Comparison of ENCODE assay signal across 8 cellular contexts in the genomic region with DNA sequence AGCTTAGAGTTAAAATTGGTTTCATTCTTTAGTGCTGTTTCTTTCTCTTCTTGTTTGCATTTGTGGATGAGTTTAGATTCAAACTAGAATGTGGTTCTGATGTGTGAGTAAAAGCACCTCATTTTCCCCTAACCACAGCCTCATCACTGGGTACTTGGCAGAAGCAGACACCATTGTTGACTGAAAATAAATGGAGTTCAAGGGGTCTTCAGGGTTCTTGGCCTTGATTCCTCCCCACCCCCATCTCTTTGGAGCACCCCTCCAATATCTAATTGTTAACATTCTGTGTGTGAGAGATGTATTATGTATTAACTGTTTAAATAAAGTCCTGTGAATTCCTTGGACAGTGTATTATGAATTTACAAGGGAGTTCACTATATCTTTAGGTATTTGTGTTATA. TPM values are rescaled to one million over a fixed set of nuclear protein-coding genes. Genes with fewer than 3 reads are reported as not detected.
A peak's percentile ranks its signal among the peaks of the same experiment; 100 is the strongest.
DNase-seq lines count a peak whose midpoint lies in the region; ATAC-seq and TF ChIP-seq lines count a peak whose summit lies in the region.

No MANE protein-coding gene starts in this region.

- CTCF ChIA-PET in activated CD8-positive, alpha-beta memory T cell treated with anti-CD3 and anti-CD28 coated beads, Interleukin-2, amount 10 ng/mL, durations not matched to agents 7 days and 5 days (lab: Charles Lee), result interaction anchor here (1.2 kb wide), 2 partner anchors 8 to 24 kb away, joined by 4 to 5 read pairs; no protein-coding TSS in a partner anchor
- CTCF ChIA-PET in activated B cell treated with CpG ODN at 0.5 μM for 24 hours (lab: Charles Lee), result interaction anchor here (1.2 kb wide), 1 partner anchor 16 kb away, joined by 4 read pairs; no protein-coding TSS in a partner anchor

- peak; percentile 48 for ATAC-seq in activated CD8-positive, alpha-beta memory T cell treated with anti-CD3 and anti-CD28 coated beads, Interleukin-2, amount 10 ng/mL, durations not matched to agents 7 days and 5 days
- ATAC-seq in HG02852 (IDR thresholded peaks at IDR 0.05; ENCODE audit: unreplicated experiment) (peak; percentile 62), activated B cell treated with CpG ODN at 0.5 μM for 24 hours (ENCODE audit: low read depth) (peak; percentile 75)
- peak; percentile 67 to 71 for ATAC-seq in stimulated activated naive B cell treated with anti-CD40 and anti-IgM and Interleukin-4, amounts not matched to agents 10 μg/mL and 1 μg/mL and 100 μg/mL, for 72 hours (replicated peaks)

- intact Hi-C loops in activated B cell treated with CpG ODN at 0.5 μM for 24 hours (cut with micrococcal nuclease) (no loop called here), head of caudate nucleus (cut with DNase I) (no loop called here)

- H3K27ac Mint-ChIP-seq in activated CD8-positive, alpha-beta memory T cell treated with anti-CD3 and anti-CD28 coated beads, Interleukin-2, amount 10 ng/mL, durations not matched to agents 7 days and 5 days, result peak overlapping the region; percentile 92
- H3K27ac Mint-ChIP-seq in activated B cell treated with CpG ODN at 0.5 μM for 24 hours, result peak overlapping the region; percentile 91
- peak overlapping the region; percentile 56 for H3K27ac Mint-ChIP-seq in stimulated activated naive B cell treated with anti-CD40 and anti-IgM and Interleukin-4, amounts not matched to agents 10 μg/mL and 1 μg/mL and 100 μg/mL, for 72 hours

- DNase-seq in activated CD8-positive, alpha-beta memory T cell treated with anti-CD3 and anti-CD28 coated beads, Interleukin-2, amount 10 ng/mL, durations not matched to agents 7 days and 5 days, result peak; percentile 60
- no peak for DNase-seq in activated CD8-positive, alpha-beta memory T cell treated with anti-CD3 and anti-CD28 coated beads, Interleukin-2, amount 50 U/mL, for 4 hours
- DNase-seq in activated B cell treated with CpG ODN at 0.5 μM for 24 hours (no peak), head of caudate nucleus (no peak), NCI-H82 (lab: John Stamatoyannopoulos, UW) (no peak), iPS-NIHi7 (ENCODE audit: extremely low spot score) (no peak)
- no peak for DNase-seq in stimulated activated naive B cell treated with anti-CD40 and anti-IgM and Interleukin-4, amounts not matched to agents 10 μg/mL and 1 μg/mL and 100 μg/mL, for 72 hours

- peaks cover 80% of the 10 kb centered on the region for H3K4me1 Mint-ChIP-seq in activated CD8-positive, alpha-beta memory T cell treated with anti-CD3 and anti-CD28 coated beads, Interleukin-2, amount 10 ng/mL, durations not matched to agents 7 days and 5 days
- H3K4me1 Mint-ChIP-seq in activated B cell treated with CpG ODN at 0.5 μM for 24 hours, result peaks cover 82% of the 10 kb centered on the region
- H3K4me1 Mint-ChIP-seq in stimulated activated naive B cell treated with anti-CD40 and anti-IgM and Interleukin-4, amounts not matched to agents 10 μg/mL and 1 μg/mL and 100 μg/mL, for 72 hours, result peaks cover 62 to 83% of the 10 kb centered on the region in 2 donors

- H3K27me3 Mint-ChIP-seq in activated CD8-positive, alpha-beta memory T cell treated with anti-CD3 and anti-CD28 coated beads, Interleukin-2, amount 10 ng/mL, durations not matched to agents 7 days and 5 days, result no peaks in the 10 kb centered on the region
- H3K27me3 Mint-ChIP-seq in activated B cell treated with CpG ODN at 0.5 μM for 24 hours, result no peaks in the 10 kb centered on the region
- H3K27me3 Mint-ChIP-seq in stimulated activated naive B cell treated with anti-CD40 and anti-IgM and Interleukin-4, amounts not matched to agents 10 μg/mL and 1 μg/mL and 100 μg/mL, for 72 hours, result no peaks in the 10 kb centered on the region

- peaks cover 24% of the 10 kb centered on the region for H3K36me3 Mint-ChIP-seq in activated CD8-positive, alpha-beta memory T cell treated with anti-CD3 and anti-CD28 coated beads, Interleukin-2, amount 10 ng/mL, durations not matched to agents 7 days and 5 days
- H3K36me3 Mint-ChIP-seq in activated B cell treated with CpG ODN at 0.5 μM for 24 hours (ENCODE audit: low read depth), result peaks cover 11% of the 10 kb centered on the region
- H3K36me3 Mint-ChIP-seq in stimulated activated naive B cell treated with anti-CD40 and anti-IgM and Interleukin-4, amounts not matched to agents 10 μg/mL and 1 μg/mL and 100 μg/mL, for 72 hours, result peaks cover 1 to 13% of the 10 kb centered on the region in 2 donors

- H3K4me3 Mint-ChIP-seq in activated CD8-positive, alpha-beta memory T cell treated with anti-CD3 and anti-CD28 coated beads, Interleukin-2, amount 10 ng/mL, durations not matched to agents 7 days and 5 days, result peak overlapping the region; percentile 59
- H3K4me3 Mint-ChIP-seq in activated B cell treated with CpG ODN at 0.5 μM for 24 hours, result peak overlapping the region; percentile 62
- peak overlapping the region; percentile 1 to 55 for H3K4me3 Mint-ChIP-seq in stimulated activated naive B cell treated with anti-CD40 and anti-IgM and Interleukin-4, amounts not matched to agents 10 μg/mL and 1 μg/mL and 100 μg/mL, for 72 hours

- POLR2A ChIA-PET in activated B cell treated with CpG ODN at 0.5 μM for 24 hours (lab: Charles Lee), result interaction anchor here (0.7 to 3.2 kb wide), 6 partner anchors 18 to 922 kb away, joined by 3 to 15 read pairs (median 8); no protein-coding TSS in a partner anchor

- no peak for TF ChIP-seq CTCF in activated B cell treated with CpG ODN at 0.5 μM for 24 hours (IDR thresholded peaks at IDR 0.05)

- no peaks in the 10 kb centered on the region for H3K9me3 Mint-ChIP-seq in activated CD8-positive, alpha-beta memory T cell treated with anti-CD3 and anti-CD28 coated beads, Interleukin-2, amount 10 ng/mL, durations not matched to agents 7 days and 5 days (ENCODE audit: low read depth)
- no peaks in the 10 kb centered on the region for H3K9me3 Mint-ChIP-seq in activated B cell treated with CpG ODN at 0.5 μM for 24 hours
- no peaks in the 10 kb centered on the region for H3K9me3 Mint-ChIP-seq in stimulated activated naive B cell treated with anti-CD40 and anti-IgM and Interleukin-4, amounts not matched to agents 10 μg/mL and 1 μg/mL and 100 μg/mL, for 72 hours

RNA-seq across cellular contexts. Expression of a gene that starts 59.6 kb away (rescaled TPM):
- 10 to 100 TPM; 30.0 to 42.4 TPM for total RNA-seq in activated CD8-positive, alpha-beta memory T cell treated with anti-CD3 and anti-CD28 coated beads, Interleukin-2, amount 10 ng/mL, durations not matched to agents 7 days and 5 days
- total RNA-seq in activated B cell treated with CpG ODN at 0.5 μM for 24 hours, result 27.0 and 28.5 TPM in 2 replicates
